38 cellular contexts compared by ENCODE assay signal in genomic region chr6:137480431-137480830, GRCh38. TPM values are rescaled to one million over a fixed set of nuclear protein-coding genes. Genes with fewer than 3 reads are reported as not detected.
"Had no signal": no experiment of that assay in that cellular context is flagged by ENCODE, and none has a peak within 500 bp of the region (broad histone marks: within the 10 kb centered on the region; RNA-seq: fewer than 3 reads in every experiment).

No MANE protein-coding gene starts in this region.

- H3K9me3 ChIP-seq: MG63 had no signal

- H3K36me3 ChIP-seq: MG63 had no signal

- DNase-seq: Karpas-422, Kasumi-1, KG1, MG63, MM.1S, MV-4-11, NCI-H1048, NCI-H1092, NCI-H1092 treated with DMSO at 0.1 percent for 48 hours, NCI-H1105, NCI-H1105 treated with DMSO at 0.1 percent for 48 hours, NCI-H1417, NCI-H1417 treated with DMSO at 0.1 percent for 48 hours, NCI-H1436, NCI-H1436 treated with DMSO at 0.1 percent for 48 hours, NCI-H146, NCI-H1694, NCI-H1694 treated with DMSO at 0.1 percent for 48 hours, NCI-H187, NCI-H187 treated with DMSO at 0.1 percent for 48 hours, NCI-H1930, NCI-H2029, NCI-H2029 treated with DMSO at 0.1 percent for 48 hours, NCI-H2081, NCI-H2081 treated with DMSO at 0.1 percent for 48 hours, NCI-H2107, NCI-H2171, NCI-H2171 treated with DMSO at 0.1 percent for 48 hours, NCI-H2227 treated with DMSO at 0.1 percent for 48 hours, NCI-H226, NCI-H345, NCI-H446, NCI-H446 treated with DMSO at 0.1 percent for 48 hours, NCI-H510A had no signal

- H3K4me3 ChIP-seq: MG63 had no signal

- H3K4me2 ChIP-seq: KMS-11 had no signal

- H3K27ac ChIP-seq: KMS-11 had no signal

- H3K9ac ChIP-seq: KMS-11 had no signal

RNA-seq across cellular contexts. Expression of gene OLIG3, which starts 13.8 kb away (rescaled TPM):
- total RNA-seq: LHCN-M2, M059J, MCF 10A had no signal
